20 cellular contexts compared by ENCODE assay signal in genomic region chr3:28924744-28925360, GRCh38.
DNase-seq lines count a peak whose midpoint lies in the region; ATAC-seq and TF ChIP-seq lines count a peak whose summit lies in the region.
"Had no signal": no experiment of that assay in that cellular context is flagged by ENCODE, and none has a peak within 500 bp of the region (broad histone marks: within the 10 kb centered on the region; RNA-seq: fewer than 3 reads in every experiment).

No MANE protein-coding gene starts in this region.

- H3K18ac ChIP-seq in mesendoderm (ENCODE audit: low read length): no peak overlapping the region

- no peak overlapping the region for H3K27ac ChIP-seq in mesendoderm (ENCODE audit: low read depth, low read length)
- H3K27ac ChIP-seq: cardiac muscle cell, hepatocyte, SJCRH30 had no signal

- H3K4me3 Mint-ChIP-seq in stimulated activated memory B cell treated with anti-CD40 and anti-IgM and Interleukin-4, amounts not matched to agents 10 μg/mL and 1 μg/mL and 100 μg/mL, for 72 hours: no peak overlapping the region
- H3K4me3 Mint-ChIP-seq: activated naive CD8-positive, alpha-beta T cell; CD4-positive, CD25-positive, alpha-beta regulatory T cell; stimulated activated naive B cell treated with anti-CD40 and anti-IgM and Interleukin-4, amounts not matched to agents 10 μg/mL and 1 μg/mL and 100 μg/mL, for 72 hours had no signal

- H3K4me3 ChIP-seq in adipocyte (ENCODE audit: low read length) (no peak overlapping the region), mesendoderm (ENCODE audit: low read length) (no peak overlapping the region)
- H3K4me3 ChIP-seq: cardiac muscle cell, hepatocyte, SJCRH30 had no signal

- H3K9me3 ChIP-seq in adipocyte (ENCODE audit: control insufficient read depth, low read length): no peaks in the 10 kb centered on the region
- H3K9me3 ChIP-seq: SJCRH30 had no signal

- H3K9ac ChIP-seq in adipocyte (ENCODE audit: low read length) (no peak overlapping the region), mesendoderm (ENCODE audit: low read length) (no peak overlapping the region)

- no peak overlapping the region for H2BK120ac ChIP-seq in mesendoderm (ENCODE audit: low read depth, low read length)

- TF ChIP-seq POLR2A in erythroblast (IDR thresholded peaks at IDR 0.05; ENCODE audit: low read length): no peak

- WGBS in mesendoderm (ENCODE audit: extremely low coverage, insufficient coverage, low lambda C conversion rate): no CpG with 5 or more reads among the region's 1 CpG

- no peaks in the 10 kb centered on the region for H3K79me1 ChIP-seq in mesendoderm (ENCODE audit: low read length)

- no peak overlapping the region for H2BK15ac ChIP-seq in mesendoderm (replicated peaks; ENCODE audit: low read depth)

- H3K9me3 Mint-ChIP-seq in stimulated activated memory B cell treated with anti-CD40 and anti-IgM and Interleukin-4, amounts not matched to agents 10 μg/mL and 1 μg/mL and 100 μg/mL, for 72 hours: no peaks in the 10 kb centered on the region
- H3K9me3 Mint-ChIP-seq: stimulated activated naive B cell treated with anti-CD40 and anti-IgM and Interleukin-4, amounts not matched to agents 10 μg/mL and 1 μg/mL and 100 μg/mL, for 72 hours had no signal

- H3K4me1 Mint-ChIP-seq in stimulated activated memory B cell treated with anti-CD40 and anti-IgM and Interleukin-4, amounts not matched to agents 10 μg/mL and 1 μg/mL and 100 μg/mL, for 72 hours: no peaks in the 10 kb centered on the region
- H3K4me1 Mint-ChIP-seq: CD4-positive, CD25-positive, alpha-beta regulatory T cell; stimulated activated naive B cell treated with anti-CD40 and anti-IgM and Interleukin-4, amounts not matched to agents 10 μg/mL and 1 μg/mL and 100 μg/mL, for 72 hours had no signal

- no peak overlapping the region for H3K4me2 ChIP-seq in mesendoderm (ENCODE audit: low read length)
- H3K4me2 ChIP-seq: hepatocyte had no signal

- H3K27ac Mint-ChIP-seq in stimulated activated memory B cell treated with anti-CD40 and anti-IgM and Interleukin-4, amounts not matched to agents 10 μg/mL and 1 μg/mL and 100 μg/mL, for 72 hours: no peak overlapping the region
- H3K27ac Mint-ChIP-seq: activated naive CD8-positive, alpha-beta T cell; CD4-positive, CD25-positive, alpha-beta regulatory T cell; stimulated activated naive B cell treated with anti-CD40 and anti-IgM and Interleukin-4, amounts not matched to agents 10 μg/mL and 1 μg/mL and 100 μg/mL, for 72 hours had no signal

- H3K27me3 ChIP-seq in adipocyte (replicated peaks; ENCODE audit: control insufficient read depth, insufficient read depth, low read length): no peaks in the 10 kb centered on the region
- H3K27me3 ChIP-seq in mesendoderm (ENCODE audit: insufficient read depth, low read length, poor library complexity): no peaks in the 10 kb centered on the region
- H3K27me3 ChIP-seq: cardiac muscle cell, hepatocyte, SJCRH30 had no signal

- H2AK5ac ChIP-seq in mesendoderm (ENCODE audit: low read length): no peak overlapping the region

- H3K36me3 ChIP-seq in adipocyte (ENCODE audit: control insufficient read depth, insufficient read depth, low read length, severe bottlenecking): no peaks in the 10 kb centered on the region
- no peaks in the 10 kb centered on the region for H3K36me3 ChIP-seq in mesendoderm (ENCODE audit: control insufficient read depth, insufficient read depth, low read length)
- H3K36me3 ChIP-seq: cardiac muscle cell, SJCRH30 had no signal

- no peaks in the 10 kb centered on the region for H3K27me3 Mint-ChIP-seq in stimulated activated memory B cell treated with anti-CD40 and anti-IgM and Interleukin-4, amounts not matched to agents 10 μg/mL and 1 μg/mL and 100 μg/mL, for 72 hours
- H3K27me3 Mint-ChIP-seq: activated naive CD8-positive, alpha-beta T cell; CD4-positive, CD25-positive, alpha-beta regulatory T cell; stimulated activated naive B cell treated with anti-CD40 and anti-IgM and Interleukin-4, amounts not matched to agents 10 μg/mL and 1 μg/mL and 100 μg/mL, for 72 hours had no signal

- no peak overlapping the region for H2BK5ac ChIP-seq in mesendoderm (ENCODE audit: low read length)

- H3K56ac ChIP-seq in mesendoderm (ENCODE audit: low read length): no peak overlapping the region

- ATAC-seq in stimulated activated memory B cell treated with anti-CD40 and anti-IgM and Interleukin-4, amounts not matched to agents 10 μg/mL and 1 μg/mL and 100 μg/mL, for 72 hours: no peak
- ATAC-seq: stimulated activated naive B cell treated with anti-CD40 and anti-IgM and Interleukin-4, amounts not matched to agents 10 μg/mL and 1 μg/mL and 100 μg/mL, for 72 hours had no signal

- no peaks in the 10 kb centered on the region for H3K36me3 Mint-ChIP-seq in stimulated activated memory B cell treated with anti-CD40 and anti-IgM and Interleukin-4, amounts not matched to agents 10 μg/mL and 1 μg/mL and 100 μg/mL, for 72 hours
- H3K36me3 Mint-ChIP-seq: activated naive CD8-positive, alpha-beta T cell; CD4-positive, CD25-positive, alpha-beta regulatory T cell; stimulated activated naive B cell treated with anti-CD40 and anti-IgM and Interleukin-4, amounts not matched to agents 10 μg/mL and 1 μg/mL and 100 μg/mL, for 72 hours had no signal

- no peaks in the 10 kb centered on the region for H3K79me2 ChIP-seq in mesendoderm (ENCODE audit: control insufficient read depth, insufficient read depth, low read length)
- H3K79me2 ChIP-seq: hepatocyte had no signal

- DNase-seq in EH (ENCODE audit: low read depth): peak; percentile 48
- DNase-seq in HS-27A (ENCODE audit: low read depth): peak; percentile 50
- peak; percentile 34 for DNase-seq in adipocyte (ENCODE audit: low read depth)
- DNase-seq in mesendoderm: peak; percentile 23
- DNase-seq in erythroblast (lab: John Stamatoyannopoulos, UW): no peak
- no peak for DNase-seq in NOMO-1 (lab: John Stamatoyannopoulos, UW; ENCODE audit: unreplicated experiment in 2 of 2)
- DNase-seq: activated CD4-positive, alpha-beta T cell treated with anti-CD3 and anti-CD28 coated beads for 4 hours; CD4-positive, CD25-positive, alpha-beta regulatory T cell; kidney; NCI-H2081; NCI-H524; stimulated activated CD4-positive, alpha-beta T cell treated with anti-CD3 and anti-CD28 coated beads, Interleukin-12 subunit alpha, Interleukin-12 subunit beta, amount 100 ng/mL, for 4 hours; stimulated activated naive B cell treated with anti-CD40 and anti-IgM and Interleukin-4, amounts not matched to agents 10 μg/mL and 1 μg/mL and 100 μg/mL, for 72 hours; T-helper 9 cell; trophoblast cell had no signal

- no peak overlapping the region for H3K23ac ChIP-seq in mesendoderm (ENCODE audit: low read length)

- no peak overlapping the region for H3K4ac ChIP-seq in mesendoderm (ENCODE audit: low read depth, low read length)

- peaks cover 3% of the 10 kb centered on the region for H3K4me1 ChIP-seq in adipocyte (ENCODE audit: control insufficient read depth, insufficient read depth, low read length)
- no peaks in the 10 kb centered on the region for H3K4me1 ChIP-seq in mesendoderm (ENCODE audit: control insufficient read depth, low read depth, low read length)
- H3K4me1 ChIP-seq: SJCRH30 had no signal

- H4K8ac ChIP-seq in mesendoderm (ENCODE audit: low read depth, low read length): no peak overlapping the region

- no peak overlapping the region for H4K5ac ChIP-seq in mesendoderm (ENCODE audit: low read length)

Comparison
In these comparisons a context has a peak if more than half of its experiments do, and no peak if none do; other contexts are left out.
1. DNase-seq: peak in EH (single experiment), HS-27A (single experiment), adipocyte (single experiment) and mesendoderm (single experiment); none in erythroblast (0 of 2) and NOMO-1 (0 of 2).